ENCODE assay signal across 1 cellular context in genomic region chr3:185931777-185932176, GRCh38.
TF ChIP-seq lines count a peak whose summit lies in the region.

No MANE protein-coding gene starts in this region.

TF ChIP-seq in SK-N-SH, 30 proteins besides CTCF, POLR2A, EP300 and RAD21 (continued from another document):
- TF ChIP-seq USF1 (IDR thresholded peaks at IDR 0.05; ENCODE audit: borderline replicate concordance, low read depth) (no peak), EZH2phosphoT487 (IDR thresholded peaks at IDR 0.05; ENCODE audit: borderline replicate concordance, low read depth) (no peak), MAX (IDR thresholded peaks at IDR 0.05; ENCODE audit: low read depth) (no peak), NRF1 (IDR thresholded peaks at IDR 0.05; ENCODE audit: low read depth, low read length) (no peak), YY1 (IDR thresholded peaks at IDR 0.05; ENCODE audit: low read depth) (no peak), FOXJ3 (CRISPR knock-in tag; IDR thresholded peaks at IDR 0.05) (no peak), ELF1 (IDR thresholded peaks at IDR 0.05) (no peak)
TF ChIP-seq in SK-N-SH: peak in this region for 0.
